In genomic region chr3:53179580-53179979, GRCh38 we compare ENCODE assay signal across 16 cellular contexts.
"Had no signal": no experiment of that assay in that cellular context is flagged by ENCODE, and none has a peak within 500 bp of the region (broad histone marks: within the 10 kb centered on the region; RNA-seq: fewer than 3 reads in every experiment).

No MANE protein-coding gene starts in this region.

- H3K9me3 ChIP-seq: adrenal gland, right atrium auricular region, testis, upper lobe of right lung had no signal

- H3K9me3 Mint-ChIP-seq: activated naive CD4-positive, alpha-beta T cell treated with anti-CD3 and anti-CD28 coated beads, Interleukin-2, amount 50 U/mL, for 24 hours; stimulated activated naive CD8-positive, alpha-beta T cell treated with anti-CD3 and anti-CD28 coated beads, Interleukin-15, amount 100 ng/mL, for 72 hours had no signal

- H3K27ac ChIP-seq: adrenal gland, right atrium auricular region, testis, upper lobe of right lung had no signal

- H3K4me3 Mint-ChIP-seq: activated naive CD4-positive, alpha-beta T cell treated with anti-CD3 and anti-CD28 coated beads, Interleukin-2, amount 50 U/mL, for 24 hours; stimulated activated naive CD8-positive, alpha-beta T cell treated with anti-CD3 and anti-CD28 coated beads, Interleukin-15, amount 100 ng/mL, for 72 hours had no signal

- H3K4me3 ChIP-seq: adrenal gland, right atrium auricular region, skin epidermis, testis, upper lobe of right lung had no signal

- H3K27me3 Mint-ChIP-seq: activated naive CD4-positive, alpha-beta T cell treated with anti-CD3 and anti-CD28 coated beads, Interleukin-2, amount 50 U/mL, for 24 hours; progenitor cell of endocrine pancreas; stimulated activated naive CD8-positive, alpha-beta T cell treated with anti-CD3 and anti-CD28 coated beads, Interleukin-15, amount 100 ng/mL, for 72 hours had no signal

- H3K4me1 Mint-ChIP-seq: activated naive CD4-positive, alpha-beta T cell treated with anti-CD3 and anti-CD28 coated beads, Interleukin-2, amount 50 U/mL, for 24 hours; stimulated activated naive CD8-positive, alpha-beta T cell treated with anti-CD3 and anti-CD28 coated beads, Interleukin-15, amount 100 ng/mL, for 72 hours had no signal

- H3K4me1 ChIP-seq: testis had no signal

- ATAC-seq: esophagus mucosa; left lobe of liver; stimulated activated naive CD8-positive, alpha-beta T cell treated with anti-CD3 and anti-CD28 coated beads, Interleukin-15, amount 100 ng/mL, for 72 hours had no signal

- H3K27me3 ChIP-seq: adrenal gland, right atrium auricular region, testis, upper lobe of right lung had no signal

- DNase-seq: activated CD4-positive, alpha-beta T cell treated with anti-CD3 and anti-CD28 coated beads, Interleukin-2, amount 50 U/mL, for 48 hours; activated T-cell treated with anti-CD3 and anti-CD28 coated beads, Interleukin-2, amount 50 U/mL, for 1 hour; adrenal gland; occipital lobe; stimulated activated CD4-positive, alpha-beta T cell treated with anti-CD3 and anti-CD28 coated beads, Interleukin-4, amount 100 ng/mL, for 4 hours; stimulated activated CD8-positive, alpha-beta memory T cell treated with anti-CD3 and anti-CD28 coated beads, Interleukin-4, amount 100 ng/mL, for 48 hours; stimulated activated naive CD8-positive, alpha-beta T cell treated with anti-CD3 and anti-CD28 coated beads, Interleukin-15, amount 100 ng/mL, for 72 hours; T-helper 9 cell; testis; upper lobe of right lung had no signal
